Comparison of ENCODE assay signal across 9 cellular contexts in genomic region chr2:237685408-237685807, GRCh38. TPM values are rescaled to one million over a fixed set of nuclear protein-coding genes. Genes with fewer than 3 reads are reported as not detected.
DNase-seq lines count a peak whose midpoint lies in the region; ATAC-seq, FAIRE-seq and TF ChIP-seq lines count a peak whose summit lies in the region.
"Had no signal": no experiment of that assay in that cellular context is flagged by ENCODE, and none has a peak within 500 bp of the region (broad histone marks: within the 10 kb centered on the region; RNA-seq: fewer than 3 reads in every experiment).

No MANE protein-coding gene starts in this region.

- intact Hi-C loops in K562 (cut with micrococcal nuclease) (no loop called here), lower lobe of right lung (cut with DNase I) (no loop called here)

- CTCF ChIA-PET in K562 (lab: Yijun Ruan, JAX; ENCODE audit: low intra/inter-chr PET ratio), result no interaction called here

- no TSS peak for BruUV-seq in K562 (replicated peaks; lab: Mats Ljungman, UMichigan)

- peak; percentile 27 for DNase-seq in AG20443 (ENCODE audit: low spot score)
- DNase-seq in HFF-Myc (ENCODE audit: extremely low read depth, low read depth), result no peak
- DNase-seq in K562 (ENCODE audit: extremely low read depth in 1 of 4, low spot score in 3 of 4), result peak in 2 of 4 experiments; percentile 22 to 31
- no peak for DNase-seq in lower lobe of right lung
- DNase-seq in amygdala (lab: John Stamatoyannopoulos, UW), result no peak
- DNase-seq in activated CD4-positive, alpha-beta T cell treated with anti-CD3 and anti-CD28 coated beads, Interleukin-2, amount 50 U/mL, for 48 hours, result no peak
- DNase-seq in T-helper 9 cell, result no peak
- DNase-seq: aorta had no signal

- H3K27me3 ChIP-seq in K562 (ENCODE audit: control insufficient read depth in 2 of 2, insufficient read depth in 2 of 2, low read length in 2 of 2) (peaks cover 8 to 20% of the 10 kb centered on the region in 2 experiments; a peak in 3 of 5 replicates), lower lobe of right lung (ENCODE audit: low read depth) (no peaks in the 10 kb centered on the region)

- H3K4me1 ChIP-seq in K562 (replicated peaks in 1 of 2; ENCODE audit: control insufficient read depth in 2 of 2, insufficient read depth in 2 of 2, low read length in 2 of 2), result peaks cover 0 to 4% of the 10 kb centered on the region in 2 experiments; a peak in 2 of 5 replicates
- H3K4me1 ChIP-seq in lower lobe of right lung, result peaks cover 63% of the 10 kb centered on the region

- H4K20me1 ChIP-seq in K562 (replicated peaks; ENCODE audit: control insufficient read depth, insufficient read depth, low read length), result no peaks in the 10 kb centered on the region

- no peak overlapping the region for H3K4me2 ChIP-seq in K562 (ENCODE audit: insufficient read depth, low read length)

- TF ChIP-seq RAD21 in K562 (CRISPR knock-in tag; conservative IDR thresholded peaks at IDR 0.05 in 1 of 2, IDR thresholded peaks at IDR 0.05 in 1 of 2), result peak in 1 of 2 experiments; percentile 19; a peak in 1 of 4 replicates

- TF ChIP-seq POLR2A in K562 (conservative IDR thresholded peaks at IDR 0.05), result no peak

- H3K27ac ChIP-seq in K562 (ENCODE audit: extremely low read depth, low read depth, low read length) (no peak overlapping the region), lower lobe of right lung (no peak overlapping the region)

- TF ChIP-seq CTCF in HFF-Myc (IDR thresholded peaks at IDR 0.05; ENCODE audit: low read depth, low read length, missing control alignments), result peak; percentile 42
- peak; percentile 24 to 42 (median 24); a peak in 4 of 6 replicates for TF ChIP-seq CTCF in K562 (IDR thresholded peaks at IDR 0.05 in 2 of 3, conservative IDR thresholded peaks at IDR 0.05 in 1 of 3; ENCODE audit: insufficient read depth in 2 of 3, low read depth in 1 of 3, low read length in 3 of 3)
- TF ChIP-seq CTCF in lower lobe of right lung (IDR thresholded peaks at IDR 0.05), result peak; percentile 25

- FAIRE-seq in K562 (lab: Jason Lieb, UNC), result peak; percentile 59

- no peak overlapping the region for H2AFZ ChIP-seq in K562 (ENCODE audit: low read depth, low read length)

- no peaks in the 10 kb centered on the region for H3K9me1 ChIP-seq in K562 (ENCODE audit: control insufficient read depth, insufficient read depth, low read length)

- H3K79me2 ChIP-seq in K562 (ENCODE audit: control insufficient read depth, insufficient read depth, low read length), result no peaks in the 10 kb centered on the region

- 0% methylated on average over 2 of the region's 5 CpGs for WGBS in K562 (ENCODE audit: insufficient coverage, low coverage, missing lambda C conversion rate)

- no peak overlapping the region for H3K4me3 ChIP-seq in HFF-Myc (replicated peaks; ENCODE audit: low read depth, low read length)
- no peak overlapping the region for H3K4me3 ChIP-seq in K562
- no peak overlapping the region for H3K4me3 ChIP-seq in lower lobe of right lung

- ATAC-seq in K562, result peak; percentile 67
- ATAC-seq in lower lobe of right lung, result no peak
- ATAC-seq in HG03354 (IDR thresholded peaks at IDR 0.05; ENCODE audit: poor library complexity, severe bottlenecking, unreplicated experiment), result no peak

- no peak overlapping the region for H3K9ac ChIP-seq in K562 (ENCODE audit: insufficient read depth in 1 of 2, low read depth in 2 of 2, low read length in 2 of 2)

- POLR2A ChIA-PET in K562 (lab: Yijun Ruan, JAX), result interaction anchor here (0.5 kb wide), 1 partner anchor 139 kb away, joined by 4 read pairs; no protein-coding TSS in a partner anchor

- no peaks in the 10 kb centered on the region for H3K36me3 ChIP-seq in K562 (ENCODE audit: control insufficient read depth, insufficient read depth, low read length)
- H3K36me3 ChIP-seq in lower lobe of right lung, result no peaks in the 10 kb centered on the region

- no peak for TF ChIP-seq EP300 in K562 (IDR thresholded peaks at IDR 0.05; ENCODE audit: low read length)

- in situ Hi-C loops in K562 (cut with MboI), result no loop called here

- H3K9me3 ChIP-seq in K562 (replicated peaks; ENCODE audit: control insufficient read depth, insufficient read depth, low read depth, low read length) (no peaks in the 10 kb centered on the region), lower lobe of right lung (no peaks in the 10 kb centered on the region)

TF ChIP-seq in K562, 482 proteins besides CTCF, POLR2A, EP300 and RAD21:
- no peak for TF ChIP-seq ZNF280A (IDR thresholded peaks at IDR 0.05; ENCODE audit: low read depth, partially characterized antibody)
- TF ChIP-seq KLF6 (CRISPR knock-in tag; IDR thresholded peaks at IDR 0.05; ENCODE audit: borderline replicate concordance), result no peak
- no peak for TF ChIP-seq RBM17 (IDR thresholded peaks at IDR 0.05; ENCODE audit: borderline replicate concordance, low read depth, low read length)
- no peak for TF ChIP-seq MLX (CRISPR knock-in tag; conservative IDR thresholded peaks at IDR 0.05)
- no peak for TF ChIP-seq KAT2B (IDR thresholded peaks at IDR 0.05; ENCODE audit: low read depth, low read length)
- no peak for TF ChIP-seq MCM2 (IDR thresholded peaks at IDR 0.05; ENCODE audit: low read depth)
- no peak for TF ChIP-seq CCAR2 (IDR thresholded peaks at IDR 0.05; ENCODE audit: low read depth, low read length)
- TF ChIP-seq PHF20 (IDR thresholded peaks at IDR 0.05; ENCODE audit: partially characterized antibody), result no peak
- no peak for TF ChIP-seq ZNF778 (CRISPR knock-in tag; IDR thresholded peaks at IDR 0.05)
- no peak for TF ChIP-seq ZNF124 (CRISPR knock-in tag; IDR thresholded peaks at IDR 0.05)
- TF ChIP-seq PTTG1 (tag; IDR thresholded peaks at IDR 0.05; ENCODE audit: low read depth), result no peak
- no peak for TF ChIP-seq BRCA1 (IDR thresholded peaks at IDR 0.05)
- TF ChIP-seq BRCA1 (CRISPR knock-in tag; IDR thresholded peaks at IDR 0.05), result no peak
- TF ChIP-seq ZC3H4 (CRISPR knock-in tag; IDR thresholded peaks at IDR 0.05; ENCODE audit: borderline replicate concordance), result no peak
- no peak for TF ChIP-seq ZNF134 (CRISPR knock-in tag; conservative IDR thresholded peaks at IDR 0.05)
- no peak for TF ChIP-seq ZFP36 (IDR thresholded peaks at IDR 0.05; ENCODE audit: low read depth, low read length, partially characterized antibody)
- no peak for TF ChIP-seq KLF16 (IDR thresholded peaks at IDR 0.05)
- no peak for TF ChIP-seq CREBBP (IDR thresholded peaks at IDR 0.05; ENCODE audit: low read depth, low read length)

RNA-seq across cellular contexts. Expression of gene LRRFIP1, which starts 58.0 kb away (rescaled TPM):
- 39.0 and 77.6 TPM in 2 replicates for total RNA-seq in K562 (2011; cell fraction: chromatin; rRNA removed; ENCODE audit: low replicate concordance)
- total RNA-seq in K562 (2011; cell fraction: nucleolus; rRNA removed), result 15.0 and 23.0 TPM in 2 replicates
- 45.0 and 78.0 TPM in 2 replicates for total RNA-seq in K562 (2011; cell fraction: nucleoplasm; rRNA removed)
- total RNA-seq in K562 (2014; rRNA removed) (31.6 and 32.2 TPM in 2 replicates), K562 (2014; rRNA removed; fragmentation: Illumina TruSeq; extraction: Trizol) (33.1 and 38.9 TPM in 2 replicates), K562 (2015; rRNA removed; fragmentation: Illumina TruSeq; extraction: Trizol) (25.5 and 28.1 TPM in 2 replicates), K562 (2021) (31.3 and 31.4 TPM in 2 replicates), lower lobe of right lung (180 TPM)
- polyA plus RNA-seq in K562 (2011; rRNA removed) (18.3 and 26.8 TPM in 2 replicates), K562 (2014; fragmentation: Illumina TruSeq; extraction: Trizol) (41.9 and 45.2 TPM in 2 replicates), K562 (2014; fragmentation: Nextera tagmentation; extraction: Ambion mirVana) (10 to 100 TPM; 13.1 to 13.8 TPM), K562 (2014; rRNA removed) (35.6 and 39.5 TPM in 2 replicates)
- 8.0 and 11.2 TPM in 2 replicates for polyA plus RNA-seq in K562 (2011; cell fraction: cytosol; rRNA removed)
- polyA plus RNA-seq in K562 (2011; cell fraction: nucleus; rRNA removed), result 15.4 and 17.6 TPM in 2 replicates
- polyA plus RNA-seq in K562 (2012), result 21.8 and 26.9 TPM in 2 replicates
- 46.2 and 50.8 TPM in 2 replicates for polyA minus RNA-seq in K562 (2011; rRNA and poly(A)+ RNA removed)
- polyA minus RNA-seq in K562 (2011; cell fraction: cytosol; rRNA and poly(A)+ RNA removed), result 14.3 and 18.8 TPM in 2 replicates
- 12.4 and 19.2 TPM in 2 replicates for polyA minus RNA-seq in K562 (2011; cell fraction: nucleus; rRNA and poly(A)+ RNA removed)
